ENCODE assay signal across 10 cellular contexts in genomic region chr20:38270869-38271608, GRCh38. TPM values are rescaled to one million over a fixed set of nuclear protein-coding genes. Genes with fewer than 3 reads are reported as not detected.
DNase-seq lines count a peak whose midpoint lies in the region; ATAC-seq, FAIRE-seq and TF ChIP-seq lines count a peak whose summit lies in the region.
"Had no signal": no experiment of that assay in that cellular context is flagged by ENCODE, and none has a peak within 500 bp of the region (broad histone marks: within the 10 kb centered on the region; RNA-seq: fewer than 3 reads in every experiment).

No MANE protein-coding gene starts in this region.

- H3K4me3 Mint-ChIP-seq in Calu3 (ENCODE audit: low read depth, unreplicated experiment), result no peak overlapping the region
- H3K4me3 Mint-ChIP-seq in activated T-helper 17 cell treated with anti-CD3 and anti-CD28 coated beads, Interleukin-2, amount 50 U/mL, for 72 hours, result no peak overlapping the region

- peak overlapping the region; percentile 2 for H3K27ac Mint-ChIP-seq in Calu3 (ENCODE audit: unreplicated experiment)
- no peak overlapping the region for H3K27ac Mint-ChIP-seq in activated T-helper 17 cell treated with anti-CD3 and anti-CD28 coated beads, Interleukin-2, amount 50 U/mL, for 72 hours

- DNase-seq in Calu3 (peak; percentile 74), SJSA1 (ENCODE audit: low read depth in 1 of 2, low spot score in 2 of 2) (peak; percentile 82), fibroblast of mammary gland (ENCODE audit: low read depth) (peak; percentile 99), pancreas (no peak), activated T-cell treated with anti-CD3 and anti-CD28 coated beads for 4 hours (no peak)
- DNase-seq: islet precursor cell, KG1 had no signal

- no peaks in the 10 kb centered on the region for H3K9me3 ChIP-seq in SJSA1 (replicated peaks)
- H3K9me3 ChIP-seq in pancreas, result no peaks in the 10 kb centered on the region

- H3K27me3 Mint-ChIP-seq in Calu3 (ENCODE audit: unreplicated experiment), result peaks cover 26% of the 10 kb centered on the region
- H3K27me3 Mint-ChIP-seq in activated T-helper 17 cell treated with anti-CD3 and anti-CD28 coated beads, Interleukin-2, amount 50 U/mL, for 72 hours, result peaks cover 25% of the 10 kb centered on the region

- H3K9me3 Mint-ChIP-seq in Calu3 (ENCODE audit: low read depth, unreplicated experiment), result peaks cover 10% of the 10 kb centered on the region
- H3K9me3 Mint-ChIP-seq in activated T-helper 17 cell treated with anti-CD3 and anti-CD28 coated beads, Interleukin-2, amount 50 U/mL, for 72 hours, result no peaks in the 10 kb centered on the region

- no peak overlapping the region for H3K4me3 ChIP-seq in SJSA1
- H3K4me3 ChIP-seq in fibroblast of mammary gland (ENCODE audit: control insufficient read depth, low read depth, low read length), result no peak overlapping the region
- no peak overlapping the region for H3K4me3 ChIP-seq in pancreas

- ATAC-seq in pancreas (peak in 3 of 4 donors; percentile 62 to 67 (median 65)), HG03039 (IDR thresholded peaks at IDR 0.05; ENCODE audit: unreplicated experiment) (no peak), GM18870 (IDR thresholded peaks at IDR 0.05; ENCODE audit: unreplicated experiment) (no peak)
- no peak for ATAC-seq in activated T-helper 17 cell treated with anti-CD3 and anti-CD28 coated beads, Interleukin-2, amount 50 U/mL, for 72 hours (replicated peaks)

- no peaks in the 10 kb centered on the region for H3K36me3 Mint-ChIP-seq in Calu3 (ENCODE audit: insufficient read depth, unreplicated experiment)
- no peaks in the 10 kb centered on the region for H3K36me3 Mint-ChIP-seq in activated T-helper 17 cell treated with anti-CD3 and anti-CD28 coated beads, Interleukin-2, amount 50 U/mL, for 72 hours (ENCODE audit: low read depth)

- H3K27me3 ChIP-seq in SJSA1 (replicated peaks) (no peaks in the 10 kb centered on the region), pancreas (no peaks in the 10 kb centered on the region)

- no peaks in the 10 kb centered on the region for H3K36me3 ChIP-seq in SJSA1
- no peaks in the 10 kb centered on the region for H3K36me3 ChIP-seq in pancreas

- H3K4me1 Mint-ChIP-seq in Calu3 (ENCODE audit: low read depth, unreplicated experiment), result peaks cover 40% of the 10 kb centered on the region
- H3K4me1 Mint-ChIP-seq in activated T-helper 17 cell treated with anti-CD3 and anti-CD28 coated beads, Interleukin-2, amount 50 U/mL, for 72 hours, result no peaks in the 10 kb centered on the region

- WGBS in pancreas, 2 donors, result 58 to 65% methylated on average over 10 of the region's 10 CpGs

- intact Hi-C loops in Calu3 (cut with micrococcal nuclease; ENCODE audit: unreplicated experiment) (no loop called here), pancreas (cut with DNase I) (no loop called here)

- BruUV-seq in Calu3 (replicated peaks; lab: Mats Ljungman, UMichigan), result no TSS peak

- FAIRE-seq in pancreas (lab: Jason Lieb, UNC), result no peak

- CTCF ChIA-PET in Calu3 (lab: Charles Lee), result interaction anchor here (0.6 kb wide), 1 partner anchor 278 kb away, joined by 4 read pairs; no protein-coding TSS in a partner anchor

- H3K27ac ChIP-seq in SJSA1 (no peak overlapping the region), pancreas (no peak overlapping the region)

- no peak for TF ChIP-seq CTCF in Calu3 (IDR thresholded peaks at IDR 0.05; ENCODE audit: unreplicated experiment)
- no peak for TF ChIP-seq CTCF in fibroblast of mammary gland (conservative IDR thresholded peaks at IDR 0.05; ENCODE audit: control insufficient read depth, insufficient read depth, low read depth, low read length)
- TF ChIP-seq CTCF in pancreas (IDR thresholded peaks at IDR 0.05), result no peak

- H3K4me1 ChIP-seq in SJSA1 (replicated peaks) (peaks cover 50% of the 10 kb centered on the region), pancreas (no peaks in the 10 kb centered on the region)

RNA-seq across cellular contexts. Expression of gene KIAA1755, which starts 10.5 kb away (rescaled TPM):
- total RNA-seq in Calu3 (2022), result not detected in 2 replicates
- total RNA-seq in SJSA1 (2014; rRNA removed; shearing (Covaris generic)), result 0.03 and 0.44 TPM in 2 replicates
- 1 to 10 TPM in 2 of 6 donors, under 1 TPM in 4; 0.24 to 2.5 (median 0.55) TPM for total RNA-seq in pancreas
- 1 to 10 TPM; 1.4 to 1.7 TPM for polyA plus RNA-seq in pancreas
- not detected for total RNA-seq in activated T-helper 17 cell treated with anti-CD3 and anti-CD28 coated beads, Interleukin-2, amount 50 U/mL, for 72 hours

RNA-seq across cellular contexts. Expression of gene BPI, which starts 32.9 kb away (rescaled TPM):
- total RNA-seq in Calu3 (2022) (not detected in 2 replicates), pancreas (under 1 TPM in 1 of 6 donors, not detected in 5; 0.66 TPM)
- total RNA-seq in SJSA1 (2014; rRNA removed; shearing (Covaris generic)), result 0.11 TPM in 1 of 2 replicates, not detected in the other
- not detected for polyA plus RNA-seq in pancreas
- not detected for total RNA-seq in activated T-helper 17 cell treated with anti-CD3 and anti-CD28 coated beads, Interleukin-2, amount 50 U/mL, for 72 hours

Comparison
In these comparisons a context has a peak if more than half of its experiments do, and no peak if none do; other contexts are left out.
1. DNase-seq: peak in Calu3 (single experiment), SJSA1 (2 of 2) and fibroblast of mammary gland (single experiment); none in pancreas (0 of 6) and activated T-cell treated with anti-CD3 and anti-CD28 coated beads for 4 hours (single experiment).
2. ATAC-seq: peak in pancreas (3 of 4); none in HG03039 (single experiment), GM18870 (single experiment) and activated T-helper 17 cell treated with anti-CD3 and anti-CD28 coated beads, Interleukin-2, amount 50 U/mL, for 72 hours (single experiment).